Comparison of ENCODE assay signal across 1 cellular context in genomic region chr20:44204156-44204831, GRCh38.
TF ChIP-seq lines count a peak whose summit lies in the region.

No MANE protein-coding gene starts in this region.

TF ChIP-seq in K562, 482 proteins besides CTCF, POLR2A, EP300 and RAD21 (continues in another document):
- TF ChIP-seq STAG1 (CRISPR knock-in tag; IDR thresholded peaks at IDR 0.05; ENCODE audit: borderline replicate concordance) = no peak
- peak; percentile 91 for TF ChIP-seq NFE2L1 (tag; IDR thresholded peaks at IDR 0.05; ENCODE audit: borderline replicate concordance, low read depth)
- peak; percentile 90 for TF ChIP-seq SMARCA4 (IDR thresholded peaks at IDR 0.05)
- TF ChIP-seq NFE2 (IDR thresholded peaks at IDR 0.05; ENCODE audit: low read depth) = peak; percentile 92
- peak; percentile 98 for TF ChIP-seq MAFG (tag; conservative IDR thresholded peaks at IDR 0.05)
- TF ChIP-seq RBM14 (IDR thresholded peaks at IDR 0.05; ENCODE audit: borderline replicate concordance, insufficient read depth, low read depth, low read length) = no peak
- 0 out of 4 replicates have a peak, but pooled peaks of 1 of the 2 experiments have one; percentile 22 for TF ChIP-seq FOXK2 (conservative IDR thresholded peaks at IDR 0.05 in 1 of 2, IDR thresholded peaks at IDR 0.05 in 1 of 2; ENCODE audit: low read depth in 2 of 2)
- peak; percentile 97 for TF ChIP-seq ATF3 (IDR thresholded peaks at IDR 0.05)
- 0 out of 2 replicates have a peak, but pooled peaks have one; percentile 23 for TF ChIP-seq ATF3 (CRISPR knock-in tag; conservative IDR thresholded peaks at IDR 0.05)
- peak; percentile 94 for TF ChIP-seq BACH1 (tag; IDR thresholded peaks at IDR 0.05)
- no peak for TF ChIP-seq ZBTB34 (CRISPR knock-in tag; IDR thresholded peaks at IDR 0.05)
- no peak for TF ChIP-seq SLC30A9 (CRISPR knock-in tag; IDR thresholded peaks at IDR 0.05)
- peak; percentile 48 for TF ChIP-seq ZNF592 (IDR thresholded peaks at IDR 0.05)
- no peak for TF ChIP-seq ETV5 (CRISPR knock-in tag; IDR thresholded peaks at IDR 0.05; ENCODE audit: low read depth)
- peak; percentile 98 for TF ChIP-seq ZNF316 (IDR thresholded peaks at IDR 0.05)
- TF ChIP-seq TRIM24 (IDR thresholded peaks at IDR 0.05) = peak in 1 of 2 experiments; percentile 45; a peak in 1 of 4 replicates
- TF ChIP-seq MAFK (IDR thresholded peaks at IDR 0.05; ENCODE audit: low read length) = peak; percentile 92
- TF ChIP-seq ZNF639 (CRISPR knock-in tag; conservative IDR thresholded peaks at IDR 0.05 in 1 of 2, IDR thresholded peaks at IDR 0.05 in 1 of 2) = no peak
- peak; percentile 52; the same call in 1 of the 2 replicates for TF ChIP-seq ZNF24 (IDR thresholded peaks at IDR 0.05)
- no peak for TF ChIP-seq RNF2 (IDR thresholded peaks at IDR 0.05)
- TF ChIP-seq EP400 (IDR thresholded peaks at IDR 0.05) = peak; percentile 28; the same call in 1 of the 2 replicates
- peak; percentile 26 to 33; a peak in 1 of 4 replicates for TF ChIP-seq MNT (conservative IDR thresholded peaks at IDR 0.05)
- TF ChIP-seq MAFF (IDR thresholded peaks at IDR 0.05; ENCODE audit: low read length) = peak; percentile 93
- no peak for TF ChIP-seq RB1 (IDR thresholded peaks at IDR 0.05; ENCODE audit: low read depth)
- no peak for TF ChIP-seq PHF8 (IDR thresholded peaks at IDR 0.05; ENCODE audit: borderline replicate concordance, low read length)
- TF ChIP-seq DACH1 (IDR thresholded peaks at IDR 0.05; ENCODE audit: partially characterized antibody) = peak; percentile 46
- no peak for TF ChIP-seq ZNF445 (CRISPR knock-in tag; IDR thresholded peaks at IDR 0.05; ENCODE audit: low read depth)
- TF ChIP-seq JUND (IDR thresholded peaks at IDR 0.05; ENCODE audit: borderline replicate concordance, low read depth, low read length) = peak; percentile 93
- TF ChIP-seq JUND (tag; IDR thresholded peaks at IDR 0.05; ENCODE audit: borderline replicate concordance, low read depth, low read length) = peak; percentile 95
- no peak for TF ChIP-seq ZNF717 (CRISPR knock-in tag; IDR thresholded peaks at IDR 0.05)
- TF ChIP-seq PRMT5 (CRISPR knock-in tag; IDR thresholded peaks at IDR 0.05) = no peak
- TF ChIP-seq FOSL1 (tag; conservative IDR thresholded peaks at IDR 0.05) = peak; percentile 92
- TF ChIP-seq ZNF175 (CRISPR knock-in tag; IDR thresholded peaks at IDR 0.05; ENCODE audit: low read depth) = no peak
- no peak for TF ChIP-seq SNIP1 (IDR thresholded peaks at IDR 0.05; ENCODE audit: low read depth)
- no peak for TF ChIP-seq TGIF2 (CRISPR knock-in tag; IDR thresholded peaks at IDR 0.05)
- peak; percentile 79 for TF ChIP-seq SMARCC2 (IDR thresholded peaks at IDR 0.05; ENCODE audit: low read depth)
- no peak for TF ChIP-seq ZNF232 (CRISPR knock-in tag; IDR thresholded peaks at IDR 0.05)
- TF ChIP-seq TAF7 (tag; IDR thresholded peaks at IDR 0.05) = no peak
- TF ChIP-seq TAF9B (IDR thresholded peaks at IDR 0.05; ENCODE audit: partially characterized antibody) = peak; percentile 24
- peak; percentile 86 for TF ChIP-seq DPF2 (IDR thresholded peaks at IDR 0.05)
- no peak for TF ChIP-seq ZC3H11A (IDR thresholded peaks at IDR 0.05; ENCODE audit: low read depth, low read length)
- no peak for TF ChIP-seq TSC22D4 (tag; IDR thresholded peaks at IDR 0.05)
- TF ChIP-seq PKNOX1 (IDR thresholded peaks at IDR 0.05) = 0 out of 2 replicates have a peak, but pooled peaks have one; percentile 4
- TF ChIP-seq ZNF76 (CRISPR knock-in tag; IDR thresholded peaks at IDR 0.05; ENCODE audit: borderline replicate concordance) = no peak
- 0 out of 2 replicates have a peak, but pooled peaks have one; percentile 27 for TF ChIP-seq POLR2H (tag; IDR thresholded peaks at IDR 0.05; ENCODE audit: low read depth)
- peak; percentile 44; the same call in 1 of the 2 replicates for TF ChIP-seq JUNB (CRISPR knock-in tag; conservative IDR thresholded peaks at IDR 0.05)
- TF ChIP-seq ARID3A (IDR thresholded peaks at IDR 0.05; ENCODE audit: borderline replicate concordance, low read depth, low read length) = 0 out of 2 replicates have a peak, but pooled peaks have one; percentile 45
- peak; percentile 95 for TF ChIP-seq C11orf30 (IDR thresholded peaks at IDR 0.05; ENCODE audit: low read depth)
- TF ChIP-seq ZNF395 (CRISPR knock-in tag; IDR thresholded peaks at IDR 0.05) = no peak
- TF ChIP-seq THAP12 (CRISPR knock-in tag; IDR thresholded peaks at IDR 0.05) = no peak
- TF ChIP-seq IRF2 (CRISPR knock-in tag; IDR thresholded peaks at IDR 0.05) = no peak
- no peak for TF ChIP-seq HLTF (IDR thresholded peaks at IDR 0.05)
- no peak for TF ChIP-seq E2F3 (CRISPR knock-in tag; IDR thresholded peaks at IDR 0.05)
- TF ChIP-seq STAT5B (CRISPR knock-in tag; IDR thresholded peaks at IDR 0.05) = no peak
- peak; percentile 70 for TF ChIP-seq HMBOX1 (IDR thresholded peaks at IDR 0.05)
- TF ChIP-seq ATF7 (IDR thresholded peaks at IDR 0.05) = 0 out of 2 replicates have a peak, but pooled peaks have one; percentile 32
